In genomic region chr11:45921561-45922424, GRCh38 we compare ENCODE assay signal across 8 cellular contexts. TPM values are rescaled to one million over a fixed set of nuclear protein-coding genes. Genes with fewer than 3 reads are reported as not detected.
DNase-seq lines count a peak whose midpoint lies in the region; ATAC-seq and FAIRE-seq lines count a peak whose summit lies in the region.

No MANE protein-coding gene starts in this region.

- H3K27me3 Mint-ChIP-seq in activated naive CD8-positive, alpha-beta T cell treated with anti-CD3 and anti-CD28 coated beads for 36 hours, result peaks cover 4% of the 10 kb centered on the region

- ATAC-seq in left lobe of liver, result peak; percentile 53

- H3K9me3 Mint-ChIP-seq in activated naive CD8-positive, alpha-beta T cell treated with anti-CD3 and anti-CD28 coated beads for 36 hours, result no peaks in the 10 kb centered on the region

- DNase-seq in COR-L47 (lab: John Stamatoyannopoulos, UW) (peak; percentile 76), NCI-H187 treated with DMSO at 0.1 percent for 48 hours (lab: John Stamatoyannopoulos, UW) (peak; percentile 51), left lobe of liver (ENCODE audit: low spot score) (peak; percentile 69), urothelium cell line (ENCODE audit: low spot score) (peak; percentile 60), putamen (ENCODE audit: low spot score) (no peak), AML-193 (lab: John Stamatoyannopoulos, UW) (no peak), Ammon's horn (ENCODE audit: low spot score) (no peak)
- no peak for DNase-seq in activated naive CD8-positive, alpha-beta T cell treated with anti-CD3 and anti-CD28 coated beads for 36 hours

- peak overlapping the region; percentile 14 for H3K27ac Mint-ChIP-seq in activated naive CD8-positive, alpha-beta T cell treated with anti-CD3 and anti-CD28 coated beads for 36 hours

- H3K4me3 Mint-ChIP-seq in activated naive CD8-positive, alpha-beta T cell treated with anti-CD3 and anti-CD28 coated beads for 36 hours, result peak overlapping the region; percentile 16

- FAIRE-seq in urothelium cell line (lab: Jason Lieb, UNC), result no peak

- peaks cover 9% of the 10 kb centered on the region for H3K4me1 Mint-ChIP-seq in activated naive CD8-positive, alpha-beta T cell treated with anti-CD3 and anti-CD28 coated beads for 36 hours

- no peaks in the 10 kb centered on the region for H3K36me3 Mint-ChIP-seq in activated naive CD8-positive, alpha-beta T cell treated with anti-CD3 and anti-CD28 coated beads for 36 hours

RNA-seq across cellular contexts. Expression of gene LARGE2, which starts 0.7 kb away (rescaled TPM):
- total RNA-seq in activated naive CD8-positive, alpha-beta T cell treated with anti-CD3 and anti-CD28 coated beads for 36 hours, result 1 to 10 TPM; 1.2 to 1.5 TPM
- total RNA-seq in left lobe of liver, result 2.9 TPM

RNA-seq across cellular contexts. Expression of gene PEX16, which starts 4.1 kb away (rescaled TPM):
- total RNA-seq in activated naive CD8-positive, alpha-beta T cell treated with anti-CD3 and anti-CD28 coated beads for 36 hours, result 10 to 100 TPM; 34.8 to 43.5 TPM
- 37.0 TPM for total RNA-seq in left lobe of liver

RNA-seq across cellular contexts. Expression of gene FREY1, which starts 14.7 kb away (rescaled TPM):
- under 1 TPM; 0.60 to 0.80 TPM for total RNA-seq in activated naive CD8-positive, alpha-beta T cell treated with anti-CD3 and anti-CD28 coated beads for 36 hours
- 0.68 TPM for total RNA-seq in left lobe of liver

RNA-seq across cellular contexts. Expression of gene MAPK8IP1, which starts 36.3 kb away (rescaled TPM):
- total RNA-seq in activated naive CD8-positive, alpha-beta T cell treated with anti-CD3 and anti-CD28 coated beads for 36 hours, result under 1 TPM; 0.54 to 0.56 TPM
- total RNA-seq in left lobe of liver, result 8.0 TPM

Comparison
In these comparisons a context has a peak if more than half of its experiments do, and no peak if none do; other contexts are left out.
1. DNase-seq: peak in COR-L47 (single experiment), NCI-H187 treated with DMSO at 0.1 percent for 48 hours (single experiment), left lobe of liver (single experiment) and urothelium cell line (single experiment); none in activated naive CD8-positive, alpha-beta T cell treated with anti-CD3 and anti-CD28 coated beads for 36 hours (single experiment), putamen (single experiment), AML-193 (0 of 2) and Ammon's horn (single experiment).